8 cellular contexts compared by ENCODE assay signal in genomic region chr19:4759388-4760284, GRCh38. TPM values are rescaled to one million over a fixed set of nuclear protein-coding genes. Genes with fewer than 3 reads are reported as not detected.
A peak's percentile ranks its signal among the peaks of the same experiment; 100 is the strongest.
DNase-seq lines count a peak whose midpoint lies in the region; ATAC-seq, FAIRE-seq and TF ChIP-seq lines count a peak whose summit lies in the region.

No MANE protein-coding gene starts in this region.

- peak; percentile 97 for FAIRE-seq in GM12892 (lab: Jason Lieb, UNC)

- H3K27ac ChIP-seq in naive thymus-derived CD4-positive, alpha-beta T cell (ENCODE audit: low read depth, low read length): no peak overlapping the region

- H3K9me3 Mint-ChIP-seq in naive thymus-derived CD4-positive, alpha-beta T cell: peaks cover 0 to 4% (median 0%) of the 10 kb centered on the region in 11 donors

- H3K36me3 Mint-ChIP-seq in naive thymus-derived CD4-positive, alpha-beta T cell: no peaks in the 10 kb centered on the region

- H3K4me1 ChIP-seq in naive thymus-derived CD4-positive, alpha-beta T cell (ENCODE audit: control insufficient read depth in 2 of 2, insufficient read depth in 2 of 2, low read length in 2 of 2): peaks cover 0 to 4% of the 10 kb centered on the region in 2 donors

- TF ChIP-seq CTCF in LNCaP clone FGC (IDR thresholded peaks at IDR 0.05; ENCODE audit: control insufficient read depth, extremely low read depth, insufficient read depth) (no peak), fibroblast of pulmonary artery (IDR thresholded peaks at IDR 0.05; ENCODE audit: low read length, missing control alignments) (no peak)

- H3K9me3 ChIP-seq in naive thymus-derived CD4-positive, alpha-beta T cell (ENCODE audit: control insufficient read depth in 2 of 3, low read length in 3 of 3): no peaks in the 10 kb centered on the region

- ATAC-seq in naive thymus-derived CD4-positive, alpha-beta T cell: peak; percentile 95
- ATAC-seq in GM18520 (IDR thresholded peaks at IDR 0.05; ENCODE audit: unreplicated experiment): no peak

- peaks cover 26 to 57% (median 45%) of the 10 kb centered on the region in 5 donors for H3K27me3 Mint-ChIP-seq in naive thymus-derived CD4-positive, alpha-beta T cell

- intact Hi-C loops in naive thymus-derived CD4-positive, alpha-beta T cell (cut with micrococcal nuclease): no loop called here

- TF ChIP-seq POLR2A in GM12892 (IDR thresholded peaks at IDR 0.05; ENCODE audit: low read depth, low read length): no peak

- POLR2A ChIA-PET in naive thymus-derived CD4-positive, alpha-beta T cell (lab: Charles Lee): no interaction called here

- peaks cover 0 to 4% of the 10 kb centered on the region in 2 donors for H3K27me3 ChIP-seq in naive thymus-derived CD4-positive, alpha-beta T cell (ENCODE audit: control insufficient read depth in 2 of 2, insufficient read depth in 2 of 2, low read length in 2 of 2)

- DNase-seq in GM12892 (ENCODE audit: insufficient read length) (peak; percentile 99), LNCaP clone FGC (ENCODE audit: low read depth) (peak; percentile 32), RPMI8226 (peak; percentile 92), fibroblast of pulmonary artery (ENCODE audit: low read depth) (peak; percentile 85)
- peak; percentile 31 for DNase-seq in activated effector memory CD4-positive, alpha-beta T cell treated with Interleukin-2 at 50 U/mL for 16 hours
- DNase-seq in naive thymus-derived CD4-positive, alpha-beta T cell: peak in 7 of 9 donors; percentile 4 to 70 (median 14)
- peak; percentile 59 to 61 for DNase-seq in stimulated activated CD8-positive, alpha-beta memory T cell treated with anti-CD3 and anti-CD28 coated beads, Interleukin-7, amount 100 ng/mL, for 48 hours (ENCODE audit: extremely low read depth in 1 of 2, low read depth in 1 of 2)

- H3K27ac Mint-ChIP-seq in naive thymus-derived CD4-positive, alpha-beta T cell: no peak overlapping the region

- H3K36me3 ChIP-seq in naive thymus-derived CD4-positive, alpha-beta T cell (ENCODE audit: control insufficient read depth in 2 of 3, insufficient read depth in 3 of 3, low read length in 3 of 3): no peaks in the 10 kb centered on the region

- H3K4me3 ChIP-seq in LNCaP clone FGC (ENCODE audit: low read depth, low read length) (peak overlapping the region; percentile 25), fibroblast of pulmonary artery (replicated peaks; ENCODE audit: low read depth, low read length) (peak overlapping the region; percentile 32)
- H3K4me3 ChIP-seq in naive thymus-derived CD4-positive, alpha-beta T cell (ENCODE audit: low read length): peak overlapping the region; percentile 13

- peak overlapping the region in 5 of 10 donors; percentile 23 to 70 (median 58) for H3K4me3 Mint-ChIP-seq in naive thymus-derived CD4-positive, alpha-beta T cell

- H3K4me1 Mint-ChIP-seq in naive thymus-derived CD4-positive, alpha-beta T cell: peaks cover 0 to 10% (median 3%) of the 10 kb centered on the region in 7 donors

- CTCF ChIA-PET in naive thymus-derived CD4-positive, alpha-beta T cell (lab: Charles Lee): no interaction called here

RNA-seq across cellular contexts. Expression of gene FEM1A, which starts 31.9 kb away (rescaled TPM):
- polyA plus RNA-seq in GM12892 (2012; ENCODE audit: missing spikeins): 0.17 TPM
- 10 to 100 TPM; 10.2 to 17.2 (median 14.4) TPM for total RNA-seq in naive thymus-derived CD4-positive, alpha-beta T cell
- polyA plus RNA-seq in naive thymus-derived CD4-positive, alpha-beta T cell: 1 to 10 TPM; 2.4 to 6.3 TPM

RNA-seq across cellular contexts. Expression of gene DPP9, which starts 36.0 kb away (rescaled TPM):
- 20.8 TPM for polyA plus RNA-seq in GM12892 (2012; ENCODE audit: missing spikeins)
- 10 to 100 TPM; 71.2 to 90.7 (median 81.4) TPM for total RNA-seq in naive thymus-derived CD4-positive, alpha-beta T cell
- 10 to 100 TPM; 16.4 to 32.9 TPM for polyA plus RNA-seq in naive thymus-derived CD4-positive, alpha-beta T cell

Comparison
In these comparisons a context has a peak if more than half of its experiments do, and no peak if none do; other contexts are left out.
1. DNase-seq: peak in every context shown above with its lines; median percentile 99 in GM12892; 92 in RPMI8226; 85 in fibroblast of pulmonary artery; 60 in stimulated activated CD8-positive, alpha-beta memory T cell treated with anti-CD3 and anti-CD28 coated beads, Interleukin-7, amount 100 ng/mL, for 48 hours; 32 in LNCaP clone FGC; 31 in activated effector memory CD4-positive, alpha-beta T cell treated with Interleukin-2 at 50 U/mL for 16 hours; 14 in naive thymus-derived CD4-positive, alpha-beta T cell.